Comparison of ENCODE assay signal across 20 cellular contexts in the genomic region with DNA sequence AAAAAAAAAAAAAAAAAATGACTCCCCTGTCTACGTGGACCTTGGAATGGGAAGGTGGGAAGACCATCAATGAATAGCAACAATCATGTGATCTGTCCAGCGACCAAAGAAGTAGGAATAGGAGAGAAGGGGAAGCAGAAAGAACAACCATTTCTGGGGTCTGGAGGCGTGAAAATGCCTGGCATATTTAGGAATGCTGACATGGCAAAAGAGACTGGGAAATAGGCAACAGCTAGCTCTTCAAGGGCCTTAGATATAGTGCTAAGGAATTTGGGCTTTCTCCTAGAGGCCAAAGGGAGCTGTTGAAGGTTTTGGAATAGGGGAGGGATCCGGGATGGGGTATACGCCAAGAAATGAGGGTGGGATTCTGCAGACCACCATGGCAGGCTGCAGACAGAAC. TPM values are rescaled to one million over a fixed set of nuclear protein-coding genes. Genes with fewer than 3 reads are reported as not detected.
DNase-seq lines count a peak whose midpoint lies in the region; ATAC-seq and TF ChIP-seq lines count a peak whose summit lies in the region.
"Had no signal": no experiment of that assay in that cellular context is flagged by ENCODE, and none has a peak within 500 bp of the region (broad histone marks: within the 10 kb centered on the region; RNA-seq: fewer than 3 reads in every experiment).

No MANE protein-coding gene starts in this region.

- H3K27ac ChIP-seq in BLaER1 treated with 17β-estradiol and CSF1 and Interleukin-3, amounts not matched to agents 10 nM and 100 nM, result peak overlapping the region in 2 of 11 experiments; percentile 4 to 29; a peak in 2 of 22 replicates
- H3K27ac ChIP-seq in IMR-90 (ENCODE audit: insufficient read depth, low read length) (no peak overlapping the region), esophagus muscularis mucosa (replicated peaks in 1 of 4) (no peak overlapping the region)
- H3K27ac ChIP-seq: HL-60 had no signal

- 100% methylated on average over 1 of the region's 5 CpGs; no CpG with 5 or more reads in 1 of the 2 experiments for WGBS in IMR-90 (ENCODE audit: extremely low coverage in 2 of 2, insufficient read length in 1 of 2), 2 experiments
- WGBS in esophagus muscularis mucosa, result 90% methylated on average over 5 of the region's 5 CpGs

- intact Hi-C loops in IMR-90 (cut with micrococcal nuclease) (no loop called here), esophagus muscularis mucosa (cut with DNase I) (no loop called here)

- H4K91ac ChIP-seq in IMR-90 (ENCODE audit: insufficient read depth, low read depth, low read length), result no peak overlapping the region

- peaks cover 0 to 12% (median 0%) of the 10 kb centered on the region in 11 experiments; a peak in 2 of 22 replicates for H3K9me3 ChIP-seq in BLaER1 treated with 17β-estradiol and CSF1 and Interleukin-3, amounts not matched to agents 10 nM and 100 nM (replicated peaks in 1 of 11)
- H3K9me3 ChIP-seq in IMR-90 (ENCODE audit: control insufficient read depth, insufficient read depth, low read length), result no peaks in the 10 kb centered on the region
- no peaks in the 10 kb centered on the region for H3K9me3 ChIP-seq in esophagus muscularis mucosa

- no peak overlapping the region for H2AK5ac ChIP-seq in IMR-90 (ENCODE audit: low read depth, low read length)

- no TSS peak for BruUV-seq in IMR-90 (replicated peaks; lab: Mats Ljungman, UMichigan)

- no peaks in the 10 kb centered on the region for H3K27me3 ChIP-seq in BLaER1 treated with 17β-estradiol and CSF1 and Interleukin-3, amounts not matched to agents 10 nM and 100 nM
- H3K27me3 ChIP-seq in IMR-90 (ENCODE audit: control insufficient read depth, insufficient read depth, low read length) (no peaks in the 10 kb centered on the region), esophagus muscularis mucosa (no peaks in the 10 kb centered on the region)

- no peak overlapping the region for H2BK120ac ChIP-seq in IMR-90 (ENCODE audit: low read depth, low read length)

- TF ChIP-seq POLR2A in IMR-90 (IDR thresholded peaks at IDR 0.05; ENCODE audit: low read depth, low read length) (no peak), esophagus muscularis mucosa (IDR thresholded peaks at IDR 0.05; ENCODE audit: low read depth) (no peak)

- H4K8ac ChIP-seq in IMR-90 (ENCODE audit: low read depth in 2 of 2, low read length in 2 of 2), result no peak overlapping the region

- CTCF ChIA-PET in IMR-90 (lab: Yijun Ruan, JAX) (interaction anchor here (0.6 kb wide), 1 partner anchor 108 kb away, joined by 3 read pairs; no protein-coding TSS in a partner anchor), HEK293T (lab: Yijun Ruan, JAX) (no interaction called here)

- H3K4me2 ChIP-seq in BLaER1 treated with 17β-estradiol and CSF1 and Interleukin-3, amounts not matched to agents 10 nM and 100 nM, result peak overlapping the region in 8 of 11 experiments; percentile 46 to 77 (median 58); a peak in 12 of 22 replicates
- H3K4me2 ChIP-seq in IMR-90 (ENCODE audit: low read depth, low read length), result no peak overlapping the region

- no peak overlapping the region for H3K18ac ChIP-seq in IMR-90 (ENCODE audit: low read depth, low read length)

- H2BK15ac ChIP-seq in IMR-90 (ENCODE audit: low read depth, low read length), result no peak overlapping the region

- no peaks in the 10 kb centered on the region for H4K20me1 ChIP-seq in BLaER1 treated with 17β-estradiol and CSF1 and Interleukin-3, amounts not matched to agents 10 nM and 100 nM
- no peaks in the 10 kb centered on the region for H4K20me1 ChIP-seq in IMR-90 (ENCODE audit: insufficient read depth, low read length)

- no peak overlapping the region for H2BK5ac ChIP-seq in IMR-90 (ENCODE audit: low read depth, low read length, poor library complexity, severe bottlenecking)

- peaks cover 27 to 53% (median 50%) of the 10 kb centered on the region in 10 experiments for H3K4me1 ChIP-seq in BLaER1 treated with 17β-estradiol and CSF1 and Interleukin-3, amounts not matched to agents 10 nM and 100 nM
- no peaks in the 10 kb centered on the region; the same call in 1 of the 2 replicates for H3K4me1 ChIP-seq in IMR-90 (ENCODE audit: control insufficient read depth, insufficient read depth, low read length)
- H3K4me1 ChIP-seq in esophagus muscularis mucosa, result no peaks in the 10 kb centered on the region

- no peak overlapping the region for H2AK9ac ChIP-seq in IMR-90 (replicated peaks; ENCODE audit: low read depth, low read length, poor library complexity)

- TF ChIP-seq RAD21 in IMR-90 (IDR thresholded peaks at IDR 0.05; ENCODE audit: low read length), result no peak

- dilution Hi-C loops in IMR-90 (cut with HindIII; ENCODE audit: low sequenced_read_pairs, unreplicated experiment), result no loop called here

- no peak overlapping the region for H3K56ac ChIP-seq in IMR-90 (ENCODE audit: extremely low read depth, insufficient read depth, low read length)

- in situ Hi-C loops in IMR-90 (cut with MboI; ENCODE audit: low sequenced_read_pairs), result no loop called here

- H3K14ac ChIP-seq in IMR-90 (replicated peaks; ENCODE audit: low read depth, low read length), result no peak overlapping the region

- peaks cover 6% of the 10 kb centered on the region; the same call in 1 of the 2 replicates for H3K9me1 ChIP-seq in IMR-90 (ENCODE audit: insufficient read depth, low read length)

- TF ChIP-seq CTCF in IMR-90 (conservative IDR thresholded peaks at IDR 0.05; ENCODE audit: low read depth, low read length) (no peak), esophagus muscularis mucosa (IDR thresholded peaks at IDR 0.05) (no peak)

- no peak overlapping the region for H4K5ac ChIP-seq in IMR-90 (ENCODE audit: low read depth, low read length)

- H2BK20ac ChIP-seq in IMR-90 (ENCODE audit: low read depth, low read length), result no peak overlapping the region

- ATAC-seq in IMR-90 (ENCODE audit: low read depth), result no peak
- ATAC-seq in GM19023 (IDR thresholded peaks at IDR 0.05; ENCODE audit: unreplicated experiment), result no peak
- ATAC-seq: CD8-positive, alpha-beta T cell; GM12878 had no signal

- H3K4me3 ChIP-seq in BLaER1 treated with 17β-estradiol and CSF1 and Interleukin-3, amounts not matched to agents 10 nM and 100 nM, result no peak overlapping the region
- H3K4me3 ChIP-seq in IMR-90 (ENCODE audit: insufficient read depth, low read depth, low read length) (no peak overlapping the region), esophagus muscularis mucosa (no peak overlapping the region)
- H3K4me3 ChIP-seq: GM12878 had no signal

- TF ChIP-seq EP300 in esophagus muscularis mucosa (IDR thresholded peaks at IDR 0.05), result no peak

- no peak overlapping the region for H2AFZ ChIP-seq in IMR-90 (replicated peaks; ENCODE audit: low read length, poor library complexity)

- H3K9ac ChIP-seq in BLaER1 treated with 17β-estradiol and CSF1 and Interleukin-3, amounts not matched to agents 10 nM and 100 nM, result no peak overlapping the region
- no peak overlapping the region for H3K9ac ChIP-seq in IMR-90 (ENCODE audit: low read depth, low read length)

- no peak overlapping the region for H3K23ac ChIP-seq in IMR-90 (ENCODE audit: low read depth, low read length)

- H3K4ac ChIP-seq in IMR-90 (ENCODE audit: low read depth, low read length), result no peak overlapping the region

- POLR2A ChIA-PET in IMR-90 (lab: Charles Lee; ENCODE audit: unreplicated experiment), result no interaction called here
- POLR2A ChIA-PET in HEK293T (lab: Yijun Ruan, JAX), result no interaction called here

- no peak for DNase-seq in IMR-90
- peak; percentile 10 for DNase-seq in esophagus muscularis mucosa (ENCODE audit: extremely low spot score)
- DNase-seq in HEK293T (ENCODE audit: extremely low spot score), result no peak
- no peak for DNase-seq in activated CD4-positive, alpha-beta T cell treated with anti-CD3 and anti-CD28 coated beads, Interleukin-2, amount 50 U/mL, for 1 hour
- DNase-seq in NCI-H1105 (lab: John Stamatoyannopoulos, UW), result no peak
- DNase-seq: AML-193; Calu3; CD8-positive, alpha-beta T cell; DMS79 treated with DMSO at 0.1 percent for 48 hours; GF-D8; HCEC 1CT; HFFc6; KG1 had no signal

- peaks cover 0 to 36% (median 0%) of the 10 kb centered on the region in 11 experiments; a peak in 5 of 22 replicates for H3K36me3 ChIP-seq in BLaER1 treated with 17β-estradiol and CSF1 and Interleukin-3, amounts not matched to agents 10 nM and 100 nM
- peaks cover 2% of the 10 kb centered on the region; the same call in 1 of the 2 replicates for H3K36me3 ChIP-seq in IMR-90 (ENCODE audit: control insufficient read depth, insufficient read depth, low read length)
- peaks cover 0 to 22% (median 10%) of the 10 kb centered on the region in 4 donors for H3K36me3 ChIP-seq in esophagus muscularis mucosa

- no peaks in the 10 kb centered on the region for H3K79me1 ChIP-seq in IMR-90 (ENCODE audit: low read depth in 1 of 2, low read length in 2 of 2)

TF ChIP-seq in IMR-90, 13 proteins besides CTCF, POLR2A, EP300 and RAD21 (continues in another document):
- no peak for TF ChIP-seq NFE2L2 (IDR thresholded peaks at IDR 0.05; ENCODE audit: low read depth, low read length)
- no peak for TF ChIP-seq RCOR1 (IDR thresholded peaks at IDR 0.05; ENCODE audit: insufficient replicate concordance, low read length)
- no peak for TF ChIP-seq RFX5 (IDR thresholded peaks at IDR 0.05; ENCODE audit: low read depth, low read length)
- TF ChIP-seq MAFK (IDR thresholded peaks at IDR 0.05; ENCODE audit: low read depth, low read length), result peak; percentile 95

TF ChIP-seq in HEK293T, 16 proteins besides CTCF, POLR2A, EP300 and RAD21 (continues in another document):
- TF ChIP-seq, protein P1, sequence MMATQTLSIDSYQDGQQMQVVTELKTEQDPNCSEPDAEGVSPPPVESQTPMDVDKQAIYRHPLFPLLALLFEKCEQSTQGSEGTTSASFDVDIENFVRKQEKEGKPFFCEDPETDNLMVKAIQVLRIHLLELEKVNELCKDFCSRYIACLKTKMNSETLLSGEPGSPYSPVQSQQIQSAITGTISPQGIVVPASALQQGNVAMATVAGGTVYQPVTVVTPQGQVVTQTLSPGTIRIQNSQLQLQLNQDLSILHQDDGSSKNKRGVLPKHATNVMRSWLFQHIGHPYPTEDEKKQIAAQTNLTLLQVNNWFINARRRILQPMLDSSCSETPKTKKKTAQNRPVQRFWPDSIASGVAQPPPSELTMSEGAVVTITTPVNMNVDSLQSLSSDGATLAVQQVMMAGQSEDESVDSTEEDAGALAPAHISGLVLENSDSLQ (IDR thresholded peaks at IDR 0.05), result no peak
- TF ChIP-seq L3MBTL2 (conservative IDR thresholded peaks at IDR 0.05) (no peak), ARNT (IDR thresholded peaks at IDR 0.05) (no peak), ELF4 (IDR thresholded peaks at IDR 0.05) (no peak), NFRKB (IDR thresholded peaks at IDR 0.05) (no peak)

RNA-seq across cellular contexts. Expression of gene SLC22A13, which starts 5.9 kb away (rescaled TPM):
- total RNA-seq in IMR-90 (2012; rRNA removed) (under 0.01 TPM in 2 replicates), esophagus muscularis mucosa (under 1 TPM in 2 of 4 donors, not detected in 2; 0.17 to 0.29 TPM)
- 0.22 and 0.29 TPM in 2 replicates for polyA plus RNA-seq in IMR-90 (2012; rRNA removed)
- 0.02 TPM in 1 of 2 replicates, not detected in the other for polyA plus RNA-seq in IMR-90 (2012; cell fraction: cytosol; rRNA removed)
- polyA plus RNA-seq in IMR-90 (2012; cell fraction: nucleus; rRNA removed; ENCODE audit: low replicate concordance), result 1.4 and 1.8 TPM in 2 replicates
- total RNA-seq: HT1080 had no signal
- polyA plus RNA-seq: IgD-negative memory B cell had no signal

RNA-seq across cellular contexts. Expression of gene SLC22A14, which starts 10.5 kb away (rescaled TPM):
- total RNA-seq in IMR-90 (2012; rRNA removed), result under 0.01 TPM in 1 of 2 replicates, not detected in the other
- 0.07 and 0.10 TPM in 2 replicates for polyA plus RNA-seq in IMR-90 (2012; rRNA removed)
- polyA plus RNA-seq in IMR-90 (2012; cell fraction: cytosol; rRNA removed), result 0.04 and 0.14 TPM in 2 replicates
- 0.36 and 0.62 TPM in 2 replicates for polyA plus RNA-seq in IMR-90 (2012; cell fraction: nucleus; rRNA removed; ENCODE audit: low replicate concordance)
- under 1 TPM in 1 of 4 donors, not detected in 3; 0.23 TPM for total RNA-seq in esophagus muscularis mucosa
- total RNA-seq: CD8-positive, alpha-beta T cell; GM12878; H4; HT1080 had no signal
- polyA plus RNA-seq: GM12878, IgD-negative memory B cell had no signal
